14 cellular contexts compared by ENCODE assay signal in genomic region chr2:109218792-109219126, GRCh38.
A peak's percentile ranks its signal among the peaks of the same experiment; 100 is the strongest.
DNase-seq lines count a peak whose midpoint lies in the region; ATAC-seq and TF ChIP-seq lines count a peak whose summit lies in the region.
"Had no signal": no experiment of that assay in that cellular context is flagged by ENCODE, and none has a peak within 500 bp of the region (broad histone marks: within the 10 kb centered on the region; RNA-seq: fewer than 3 reads in every experiment).

No MANE protein-coding gene starts in this region.

- peak overlapping the region in 2 of 8 donors; percentile 13 to 35 for H3K27ac Mint-ChIP-seq in CD8-positive, alpha-beta memory T cell
- peak overlapping the region in 1 of 10 donors; percentile 56 for H3K27ac Mint-ChIP-seq in naive thymus-derived CD8-positive, alpha-beta T cell

- H3K9me3 ChIP-seq in BLaER1 (no peaks in the 10 kb centered on the region), ovary (no peaks in the 10 kb centered on the region)
- no peaks in the 10 kb centered on the region for H3K9me3 ChIP-seq in CD8-positive, alpha-beta memory T cell (ENCODE audit: low read length)
- H3K9me3 ChIP-seq: esophagus squamous epithelium, heart right ventricle had no signal

- H3K4me1 ChIP-seq in BLaER1, result peaks cover 78% of the 10 kb centered on the region
- peaks cover 50% of the 10 kb centered on the region for H3K4me1 ChIP-seq in CD8-positive, alpha-beta memory T cell (ENCODE audit: insufficient read depth, low read length)
- H3K4me1 ChIP-seq in ovary (ENCODE audit: insufficient read depth), result peaks cover 10% of the 10 kb centered on the region

- H3K36me3 Mint-ChIP-seq in CD8-positive, alpha-beta memory T cell, result no peaks in the 10 kb centered on the region
- peaks cover 0 to 4% (median 0%) of the 10 kb centered on the region in 3 donors for H3K36me3 Mint-ChIP-seq in naive thymus-derived CD8-positive, alpha-beta T cell

- H3K4me3 ChIP-seq in BLaER1, result no peak overlapping the region
- no peak overlapping the region for H3K4me3 ChIP-seq in CD8-positive, alpha-beta memory T cell (ENCODE audit: low read length)
- no peak overlapping the region for H3K4me3 ChIP-seq in ovary
- H3K4me3 ChIP-seq: esophagus squamous epithelium, heart right ventricle had no signal

- ATAC-seq in naive thymus-derived CD8-positive, alpha-beta T cell, result no peak
- ATAC-seq in HG03439 (IDR thresholded peaks at IDR 0.05; ENCODE audit: unreplicated experiment), result no peak

- peaks cover 17% of the 10 kb centered on the region; the same call in 1 of the 2 replicates for H3K27me3 ChIP-seq in BLaER1
- peaks cover 43% of the 10 kb centered on the region for H3K27me3 ChIP-seq in CD8-positive, alpha-beta memory T cell (ENCODE audit: insufficient read depth, low read length, poor library complexity, severe bottlenecking)
- H3K27me3 ChIP-seq in ovary, result no peaks in the 10 kb centered on the region
- H3K27me3 ChIP-seq: esophagus squamous epithelium had no signal

- H3K9me3 Mint-ChIP-seq in CD8-positive, alpha-beta memory T cell, result no peaks in the 10 kb centered on the region
- no peaks in the 10 kb centered on the region for H3K9me3 Mint-ChIP-seq in naive thymus-derived CD8-positive, alpha-beta T cell

- no peak for TF ChIP-seq CTCF in ovary (IDR thresholded peaks at IDR 0.05)

- CTCF ChIA-PET in CD8-positive, alpha-beta memory T cell (lab: Charles Lee), result no interaction called here

- TF ChIP-seq POLR2A in ovary (IDR thresholded peaks at IDR 0.05), result no peak

- TF ChIP-seq EP300 in ovary (IDR thresholded peaks at IDR 0.05), result no peak

- peak overlapping the region; percentile 99 for H3K4me2 ChIP-seq in BLaER1

- H3K4me1 Mint-ChIP-seq in CD8-positive, alpha-beta memory T cell, result peaks cover 45 to 52% (median 49%) of the 10 kb centered on the region in 3 donors
- H3K4me1 Mint-ChIP-seq in naive thymus-derived CD8-positive, alpha-beta T cell, result peaks cover 37 to 58% (median 53%) of the 10 kb centered on the region in 4 donors

- peak overlapping the region in 4 of 7 donors; percentile 10 to 56 (median 22) for H3K4me3 Mint-ChIP-seq in CD8-positive, alpha-beta memory T cell
- H3K4me3 Mint-ChIP-seq in naive thymus-derived CD8-positive, alpha-beta T cell, result peak overlapping the region in 7 of 10 donors; percentile 1 to 75 (median 31)

- H3K27ac ChIP-seq in BLaER1 (peak overlapping the region; percentile 74), cingulate gyrus (ENCODE audit: low read depth, low read length) (peak overlapping the region; percentile 75), ovary (no peak overlapping the region)
- H3K27ac ChIP-seq in CD8-positive, alpha-beta memory T cell (ENCODE audit: low read depth, low read length), result no peak overlapping the region

- DNase-seq in CD8-positive, alpha-beta memory T cell, result no peak
- DNase-seq in naive thymus-derived CD8-positive, alpha-beta T cell, result no peak
- no peak for DNase-seq in ovary
- DNase-seq in foreskin melanocyte, result no peak
- DNase-seq: DND-41; esophagus squamous epithelium; heart right ventricle; NCI-H146; NCI-H345; SIG-M5; stimulated activated CD4-positive, alpha-beta T cell treated with anti-CD3 and anti-CD28 coated beads, Interleukin-15, amount 100 ng/mL, for 24 hours had no signal

- POLR2A ChIA-PET in CD8-positive, alpha-beta memory T cell (lab: Charles Lee), result no interaction called here
- POLR2A ChIA-PET in naive thymus-derived CD8-positive, alpha-beta T cell (lab: Charles Lee), result interaction anchor here (1.3 to 1.9 kb wide), 2 partner anchors 130 to 187 kb away, joined by 5 to 7 read pairs; no protein-coding TSS in a partner anchor

- H3K27me3 Mint-ChIP-seq in CD8-positive, alpha-beta memory T cell, result peaks cover 42 to 75% of the 10 kb centered on the region in 2 donors
- peaks cover 21 to 56% (median 35%) of the 10 kb centered on the region in 5 donors for H3K27me3 Mint-ChIP-seq in naive thymus-derived CD8-positive, alpha-beta T cell

- intact Hi-C loops in ovary (cut with DNase I), result no loop called here

- WGBS in ovary, 3 donors, result 38 to 57% (median 43%) methylated on average over 1 of the region's 1 CpG

- peaks cover 57% of the 10 kb centered on the region for H4K20me1 ChIP-seq in BLaER1

- 0 out of 2 replicates have a peak overlapping the region, but pooled peaks have one; percentile 53 for H3K9ac ChIP-seq in BLaER1

- H3K36me3 ChIP-seq in BLaER1, result no peaks in the 10 kb centered on the region
- H3K36me3 ChIP-seq in CD8-positive, alpha-beta memory T cell (ENCODE audit: insufficient read depth, low read length), result no peaks in the 10 kb centered on the region
- H3K36me3 ChIP-seq in ovary, result no peaks in the 10 kb centered on the region
- H3K36me3 ChIP-seq: esophagus squamous epithelium, heart right ventricle had no signal

Comparison
In these comparisons a context has a peak if more than half of its experiments do, and no peak if none do; other contexts are left out.
1. H3K27ac ChIP-seq: peak in BLaER1 (single experiment) and cingulate gyrus (single experiment); none in CD8-positive, alpha-beta memory T cell (single experiment) and ovary (0 of 2).